8 cellular contexts compared by ENCODE assay signal in the genomic region with DNA sequence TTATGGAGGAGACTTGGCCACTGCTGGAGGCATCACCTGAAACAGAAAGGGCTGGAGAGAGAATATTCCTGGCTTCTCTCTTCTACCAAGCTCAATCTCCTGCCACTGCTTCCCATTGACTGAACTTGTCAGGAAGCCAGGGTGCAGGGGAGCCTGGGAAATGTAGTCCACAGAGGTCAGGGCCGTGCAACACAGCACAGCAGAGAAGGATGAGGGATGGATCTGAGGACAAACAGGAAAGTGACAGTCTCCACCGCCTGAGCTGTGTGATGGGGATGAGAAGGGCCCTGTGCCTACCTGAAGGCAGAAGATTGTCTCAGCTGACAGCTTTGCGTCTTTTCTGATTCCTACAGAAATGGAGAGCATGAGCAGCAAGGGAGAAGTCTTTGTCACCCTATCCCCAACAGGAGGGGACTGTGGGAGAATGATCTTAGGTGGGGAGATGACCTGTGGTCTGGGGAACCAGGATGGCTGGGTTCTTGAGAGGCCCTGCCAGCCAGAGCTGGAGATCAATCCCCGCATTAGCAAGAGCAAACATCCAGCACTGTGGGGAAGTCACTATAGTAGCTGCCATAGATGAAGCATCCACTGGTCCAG.
DNase-seq lines count a peak whose midpoint lies in the region; ATAC-seq and TF ChIP-seq lines count a peak whose summit lies in the region.

No MANE protein-coding gene starts in this region.

- DNase-seq in NCI-H2171 treated with DMSO at 0.1 percent for 48 hours (lab: John Stamatoyannopoulos, UW) (peak; percentile 32), dermis blood vessel endothelial cell (peak; percentile 70), naive B cell (no peak), GM19238 (ENCODE audit: insufficient read length, low spot score) (no peak)
- DNase-seq in activated naive CD4-positive, alpha-beta T cell treated with anti-CD3 and anti-CD28 coated beads, Interleukin-2, amount 50 U/mL, for 16 hours: no peak

- no peaks in the 10 kb centered on the region for H4K20me1 ChIP-seq in DOHH2 (ENCODE audit: control insufficient read depth, insufficient read depth, low read depth, low read length)

- peaks cover 57 to 73% (median 71%) of the 10 kb centered on the region in 3 donors for H3K4me1 Mint-ChIP-seq in naive B cell

- no peaks in the 10 kb centered on the region for H3K9me2 ChIP-seq in DOHH2 (replicated peaks; ENCODE audit: control insufficient read depth, low read length)

- H3K27me3 Mint-ChIP-seq in naive B cell: no peaks in the 10 kb centered on the region

- no peak overlapping the region for H3K4me3 ChIP-seq in DOHH2 (ENCODE audit: low read length)

- no peak for TF ChIP-seq CTCF in DOHH2 (IDR thresholded peaks at IDR 0.05; ENCODE audit: low read depth, low read length, poor library complexity, severe bottlenecking)

- H3K36me3 Mint-ChIP-seq in naive B cell: no peaks in the 10 kb centered on the region

- H3K79me2 ChIP-seq in DOHH2 (ENCODE audit: control insufficient read depth, low read length): no peaks in the 10 kb centered on the region

- H3K27ac ChIP-seq in DOHH2 (ENCODE audit: low read depth, low read length): no peak overlapping the region

- ATAC-seq in naive B cell (ENCODE audit: low read depth in 2 of 2) (no peak), HG03175 (IDR thresholded peaks at IDR 0.05; ENCODE audit: unreplicated experiment) (no peak), GM18868 (IDR thresholded peaks at IDR 0.05; ENCODE audit: unreplicated experiment) (no peak)

- H3K9me3 Mint-ChIP-seq in naive B cell: peaks cover 0 to 3% (median 2%) of the 10 kb centered on the region in 7 donors

- H3K27me3 ChIP-seq in DOHH2 (ENCODE audit: control insufficient read depth, low read length): no peaks in the 10 kb centered on the region

- H3K4me1 ChIP-seq in DOHH2 (ENCODE audit: control insufficient read depth, low read length): peaks cover 78% of the 10 kb centered on the region

- H3K4me3 Mint-ChIP-seq in naive B cell: peak overlapping the region in 3 of 8 donors; percentile 16 to 57 (median 32)

- no peaks in the 10 kb centered on the region for H3K36me3 ChIP-seq in DOHH2 (ENCODE audit: control insufficient read depth, low read length)

- H3K9me3 ChIP-seq in DOHH2 (ENCODE audit: control insufficient read depth, insufficient read depth, low read length): peaks cover 6% of the 10 kb centered on the region; the same call in 1 of the 2 replicates

- H3K27ac Mint-ChIP-seq in naive B cell: peak overlapping the region in 5 of 6 donors; percentile 11 to 88 (median 79)

- H3F3A ChIP-seq in DOHH2 (ENCODE audit: control insufficient read depth, insufficient read depth): peaks cover 10% of the 10 kb centered on the region

- peak overlapping the region; percentile 31 for H3K4me2 ChIP-seq in DOHH2 (ENCODE audit: low read length)

Comparison
In these comparisons a context has a peak if more than half of its experiments do, and no peak if none do; other contexts are left out.
1. DNase-seq: peak in NCI-H2171 treated with DMSO at 0.1 percent for 48 hours (single experiment) and dermis blood vessel endothelial cell (single experiment); none in naive B cell (single experiment), activated naive CD4-positive, alpha-beta T cell treated with anti-CD3 and anti-CD28 coated beads, Interleukin-2, amount 50 U/mL, for 16 hours (single experiment) and GM19238 (single experiment).